In genomic region chr6:97150932-97151331, GRCh38 we compare ENCODE assay signal across 20 cellular contexts.
"Had no signal": no experiment of that assay in that cellular context is flagged by ENCODE, and none has a peak within 500 bp of the region (broad histone marks: within the 10 kb centered on the region; RNA-seq: fewer than 3 reads in every experiment).

No MANE protein-coding gene starts in this region.

- H3K4me1 ChIP-seq: colonic mucosa, gastrocnemius medialis, left ventricle myocardium inferior, suprapubic skin had no signal

- H3K27me3 ChIP-seq: colonic mucosa, gastrocnemius medialis, heart left ventricle, suprapubic skin had no signal

- ATAC-seq: gastrocnemius medialis, heart left ventricle, T-cell, WTC11 had no signal

- H3K4me3 Mint-ChIP-seq: brain; central memory CD8-positive, alpha-beta T cell; endodermal cell; T-cell; WTC11 had no signal

- H3K4me1 Mint-ChIP-seq: brain; central memory CD8-positive, alpha-beta T cell; T-cell; WTC11 had no signal

- H3K9me3 ChIP-seq: colonic mucosa, gastrocnemius medialis, suprapubic skin had no signal

- H3K27me3 Mint-ChIP-seq: brain; central memory CD8-positive, alpha-beta T cell; T-cell had no signal

- H3K27ac Mint-ChIP-seq: endodermal cell, T-cell, WTC11 had no signal

- H3K4me3 ChIP-seq: colonic mucosa, gastrocnemius medialis, heart left ventricle, left ventricle myocardium inferior, suprapubic skin had no signal

- H3K27ac ChIP-seq: colonic mucosa, gastrocnemius medialis, heart left ventricle, left ventricle myocardium inferior, suprapubic skin had no signal

- H3K36me3 ChIP-seq: colonic mucosa, gastrocnemius medialis had no signal

- DNase-seq: activated CD4-positive, alpha-beta T cell treated with anti-CD3 and anti-CD28 coated beads, Interleukin-2, amount 50 U/mL, for 1 hour; anterior cingulate cortex; colonic mucosa; endodermal cell; erythroblast; gastrocnemius medialis; heart left ventricle; kidney glomerular epithelial cell; left ventricle myocardium inferior; occipital lobe; retina; stimulated activated CD4-positive, alpha-beta T cell treated with anti-CD3 and anti-CD28 coated beads, Interleukin-12 subunit alpha, Interleukin-12 subunit beta, amount 100 ng/mL, for 4 hours; stimulated activated CD4-positive, alpha-beta T cell treated with anti-CD3 and anti-CD28 coated beads, Interleukin-1b, Interleukin-23, amount 100 ng/mL, for 48 hours; stimulated activated CD8-positive, alpha-beta memory T cell treated with anti-CD3 and anti-CD28 coated beads, Interleukin-4, amount 100 ng/mL, for 48 hours; stimulated activated naive CD4-positive, alpha-beta T cell treated with Interleukin-2 at 50 U/mL for 16 hours; T-cell had no signal
